ENCODE assay signal across 1 cellular context in the genomic region with DNA sequence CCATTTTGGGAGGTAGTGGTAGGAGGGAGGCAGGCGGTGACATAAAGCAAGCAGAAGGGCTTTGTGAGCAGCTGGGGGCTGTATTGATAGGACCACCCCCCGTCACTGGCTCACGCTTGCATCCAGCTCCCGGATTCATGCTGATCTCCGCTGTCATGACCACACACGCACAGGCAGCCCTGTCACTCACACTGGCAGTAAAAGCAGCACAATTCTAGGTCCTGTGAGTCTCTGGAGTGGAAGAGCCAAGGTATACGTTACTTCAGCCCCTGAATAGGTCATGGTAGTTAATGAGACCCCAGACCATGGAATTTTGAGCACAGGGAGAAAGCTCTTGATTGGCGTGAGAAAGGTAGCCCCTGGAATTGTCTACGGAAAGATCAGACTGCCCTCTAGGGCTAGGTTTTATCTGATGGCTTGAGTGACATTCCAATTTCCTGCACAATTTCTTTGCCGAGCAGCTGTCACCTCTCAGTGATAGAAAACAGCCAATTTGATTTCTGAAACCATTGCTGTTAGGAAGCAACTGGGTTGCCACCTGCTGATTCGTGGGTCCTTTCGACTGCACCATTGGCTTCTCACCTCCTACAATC.
TF ChIP-seq lines count a peak whose summit lies in the region.

No MANE protein-coding gene starts in this region.

TF ChIP-seq in HCT116, 20 proteins besides CTCF, POLR2A, EP300 and RAD21 (continued from another document):
- TF ChIP-seq, protein P1, sequence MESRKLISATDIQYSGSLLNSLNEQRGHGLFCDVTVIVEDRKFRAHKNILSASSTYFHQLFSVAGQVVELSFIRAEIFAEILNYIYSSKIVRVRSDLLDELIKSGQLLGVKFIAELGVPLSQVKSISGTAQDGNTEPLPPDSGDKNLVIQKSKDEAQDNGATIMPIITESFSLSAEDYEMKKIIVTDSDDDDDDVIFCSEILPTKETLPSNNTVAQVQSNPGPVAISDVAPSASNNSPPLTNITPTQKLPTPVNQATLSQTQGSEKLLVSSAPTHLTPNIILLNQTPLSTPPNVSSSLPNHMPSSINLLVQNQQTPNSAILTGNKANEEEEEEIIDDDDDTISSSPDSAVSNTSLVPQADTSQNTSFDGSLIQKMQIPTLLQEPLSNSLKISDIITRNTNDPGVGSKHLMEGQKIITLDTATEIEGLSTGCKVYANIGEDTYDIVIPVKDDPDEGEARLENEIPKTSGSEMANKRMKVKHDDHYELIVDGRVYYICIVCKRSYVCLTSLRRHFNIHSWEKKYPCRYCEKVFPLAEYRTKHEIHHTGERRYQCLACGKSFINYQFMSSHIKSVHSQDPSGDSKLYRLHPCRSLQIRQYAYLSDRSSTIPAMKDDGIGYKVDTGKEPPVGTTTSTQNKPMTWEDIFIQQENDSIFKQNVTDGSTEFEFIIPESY (IDR thresholded peaks at IDR 0.05; ENCODE audit: extremely low read depth, insufficient replicate concordance, low read length) = no peak
- TF ChIP-seq TCF7L2 (IDR thresholded peaks at IDR 0.05; ENCODE audit: borderline replicate concordance, extremely low read depth, insufficient read depth, insufficient read length) (no peak), EZH2phosphoT487 (IDR thresholded peaks at IDR 0.05; ENCODE audit: borderline replicate concordance) (no peak)
TF ChIP-seq in HCT116: peak in this region for 0.
